Comparison of ENCODE assay signal across 8 cellular contexts in genomic region chr15:77542491-77543001, GRCh38.
DNase-seq lines count a peak whose midpoint lies in the region; ATAC-seq, FAIRE-seq and TF ChIP-seq lines count a peak whose summit lies in the region.

No MANE protein-coding gene starts in this region.

- no peak for FAIRE-seq in K562 (lab: Jason Lieb, UNC)

- peak overlapping the region; percentile 79 for H3K4me2 ChIP-seq in K562 (ENCODE audit: insufficient read depth, low read length)

- CTCF ChIA-PET in CD4-positive, alpha-beta memory T cell (lab: Charles Lee; ENCODE audit: partially characterized antibody), result interaction anchor here (0.6 to 3.9 kb wide), 29 partner anchors 10 to 1352 kb away, joined by 3 to 45 read pairs (median 5); no protein-coding TSS in a partner anchor
- CTCF ChIA-PET in K562 (lab: Yijun Ruan, JAX; ENCODE audit: low intra/inter-chr PET ratio), result interaction anchor here (1.8 to 2.7 kb wide), 4 partner anchors 356 to 518 kb away, joined by 9 to 36 read pairs (median 22); no protein-coding TSS in a partner anchor

- peaks cover 12% of the 10 kb centered on the region for H3K4me1 ChIP-seq in CD4-positive, alpha-beta memory T cell (ENCODE audit: insufficient read depth, low read length)
- peaks cover 0 to 22% of the 10 kb centered on the region in 2 experiments; a peak in 4 of 5 replicates for H3K4me1 ChIP-seq in K562 (replicated peaks in 1 of 2; ENCODE audit: control insufficient read depth in 2 of 2, insufficient read depth in 2 of 2, low read length in 2 of 2)

- no TSS peak for BruUV-seq in K562 (replicated peaks; lab: Mats Ljungman, UMichigan)

- no peak for TF ChIP-seq CTCF in K562 (IDR thresholded peaks at IDR 0.05 in 2 of 3, conservative IDR thresholded peaks at IDR 0.05 in 1 of 3; ENCODE audit: insufficient read depth in 2 of 3, low read depth in 1 of 3, low read length in 3 of 3)
- no peak for TF ChIP-seq CTCF in nephron progenitor cell (IDR thresholded peaks at IDR 0.05)
- no peak for TF ChIP-seq CTCF in mesothelial cell of epicardium (IDR thresholded peaks at IDR 0.05; ENCODE audit: unreplicated experiment)

- TF ChIP-seq RAD21 in K562 (CRISPR knock-in tag; conservative IDR thresholded peaks at IDR 0.05 in 1 of 2, IDR thresholded peaks at IDR 0.05 in 1 of 2), result no peak

- H3K4me3 ChIP-seq in CD4-positive, alpha-beta memory T cell (ENCODE audit: low read length in 2 of 2), result peak overlapping the region; percentile 42 to 55
- peak overlapping the region; percentile 42 for H3K4me3 ChIP-seq in K562

- peak overlapping the region; percentile 93 for H2AFZ ChIP-seq in K562 (ENCODE audit: low read depth, low read length)

- TF ChIP-seq POLR2A in K562 (conservative IDR thresholded peaks at IDR 0.05), result no peak

- H3K9me3 ChIP-seq in CD4-positive, alpha-beta memory T cell (ENCODE audit: control insufficient read depth in 1 of 2, low read length in 2 of 2), result no peaks in the 10 kb centered on the region
- H3K9me3 ChIP-seq in K562 (replicated peaks; ENCODE audit: control insufficient read depth, insufficient read depth, low read depth, low read length), result no peaks in the 10 kb centered on the region

- H3K27me3 ChIP-seq in CD4-positive, alpha-beta memory T cell (ENCODE audit: insufficient read depth, low read length), result no peaks in the 10 kb centered on the region
- H3K27me3 ChIP-seq in K562 (ENCODE audit: control insufficient read depth in 2 of 2, insufficient read depth in 2 of 2, low read length in 2 of 2), result no peaks in the 10 kb centered on the region

- intact Hi-C loops in CD4-positive, alpha-beta memory T cell (cut with micrococcal nuclease), result loop anchor here (1.0 to 2.0 kb wide), 3 partner anchors 424 to 1352 kb away; no protein-coding TSS in a partner anchor
- intact Hi-C loops in K562 (cut with micrococcal nuclease), result loop anchor here (1.0 to 2.0 kb wide), 4 partner anchors 42 to 424 kb away; no protein-coding TSS in a partner anchor

- H3K27me3 Mint-ChIP-seq in CD4-positive, alpha-beta memory T cell, result peaks cover 0 to 2% of the 10 kb centered on the region in 2 donors
- H3K27me3 Mint-ChIP-seq in nephron progenitor cell (ENCODE audit: low read depth, poor library complexity) (peaks cover 37% of the 10 kb centered on the region), mesothelial cell of epicardium (ENCODE audit: low read depth) (no peaks in the 10 kb centered on the region)

- H3K4me3 Mint-ChIP-seq in CD4-positive, alpha-beta memory T cell, result peak overlapping the region; percentile 68 to 87 (median 80)
- peak overlapping the region; percentile 30 for H3K4me3 Mint-ChIP-seq in nephron progenitor cell
- no peak overlapping the region for H3K4me3 Mint-ChIP-seq in mesothelial cell of epicardium

- WGBS in K562 (ENCODE audit: insufficient coverage, low coverage, missing lambda C conversion rate), result 63% methylated on average over 16 of the region's 16 CpGs

- no peak for DNase-seq in CD4-positive, alpha-beta memory T cell
- DNase-seq in LoVo (ENCODE audit: low spot score) (peak; percentile 55), K562 (ENCODE audit: extremely low read depth in 1 of 4, low spot score in 3 of 4) (no peak), nephron progenitor cell (no peak), mesothelial cell of epicardium (ENCODE audit: low spot score in 2 of 2, unreplicated experiment in 2 of 2) (no peak), DMS79 treated with DMSO at 0.1 percent for 48 hours (lab: John Stamatoyannopoulos, UW) (no peak), NCI-H748 treated with DMSO at 0.1 percent for 48 hours (lab: John Stamatoyannopoulos, UW) (no peak), NCI-H146 (lab: John Stamatoyannopoulos, UW) (no peak)

- in situ Hi-C loops in K562 (cut with MboI), result loop anchor here (5.0 kb wide), 1 partner anchor 515 kb away; no protein-coding TSS in a partner anchor

- no peak overlapping the region for H3K27ac ChIP-seq in CD4-positive, alpha-beta memory T cell (ENCODE audit: low read depth, low read length)
- H3K27ac ChIP-seq in K562 (ENCODE audit: extremely low read depth, low read depth, low read length), result no peak overlapping the region

- no peaks in the 10 kb centered on the region for H3K9me1 ChIP-seq in K562 (ENCODE audit: control insufficient read depth, insufficient read depth, low read length)

- no peaks in the 10 kb centered on the region for H3K36me3 Mint-ChIP-seq in CD4-positive, alpha-beta memory T cell
- H3K36me3 Mint-ChIP-seq in nephron progenitor cell (ENCODE audit: low read depth) (no peaks in the 10 kb centered on the region), mesothelial cell of epicardium (no peaks in the 10 kb centered on the region)

- no peak for ATAC-seq in K562

- H3K27ac Mint-ChIP-seq in CD4-positive, alpha-beta memory T cell, result peak overlapping the region in 3 of 7 donors; percentile 22 to 52 (median 26)
- no peak overlapping the region for H3K27ac Mint-ChIP-seq in nephron progenitor cell
- H3K27ac Mint-ChIP-seq in mesothelial cell of epicardium, result no peak overlapping the region

- no peaks in the 10 kb centered on the region for H3K36me3 ChIP-seq in CD4-positive, alpha-beta memory T cell (ENCODE audit: insufficient read depth, low read length)
- H3K36me3 ChIP-seq in K562 (ENCODE audit: control insufficient read depth, insufficient read depth, low read length), result no peaks in the 10 kb centered on the region

- H3K79me2 ChIP-seq in K562 (ENCODE audit: control insufficient read depth, insufficient read depth, low read length), result no peaks in the 10 kb centered on the region

- TF ChIP-seq EP300 in K562 (IDR thresholded peaks at IDR 0.05; ENCODE audit: low read length), result no peak

- H3K9me3 Mint-ChIP-seq in CD4-positive, alpha-beta memory T cell, result no peaks in the 10 kb centered on the region
- H3K9me3 Mint-ChIP-seq in nephron progenitor cell (peaks cover 4% of the 10 kb centered on the region), mesothelial cell of epicardium (peaks cover 3% of the 10 kb centered on the region)

- POLR2A ChIA-PET in CD4-positive, alpha-beta memory T cell (lab: Charles Lee; ENCODE audit: partially characterized antibody), result no interaction called here
- POLR2A ChIA-PET in K562 (lab: Yijun Ruan, JAX), result interaction anchor here (0.5 to 0.9 kb wide), 3 partner anchors 14 to 513 kb away, joined by 3 to 4 read pairs (median 3); no protein-coding TSS in a partner anchor

- no peaks in the 10 kb centered on the region for H4K20me1 ChIP-seq in K562 (replicated peaks; ENCODE audit: control insufficient read depth, insufficient read depth, low read length)

- peak overlapping the region; percentile 51 to 66; a peak in 2 of 4 replicates for H3K9ac ChIP-seq in K562 (ENCODE audit: insufficient read depth in 1 of 2, low read depth in 2 of 2, low read length in 2 of 2)

- H3K4me1 Mint-ChIP-seq in CD4-positive, alpha-beta memory T cell, result peaks cover 2 to 12% (median 4%) of the 10 kb centered on the region in 4 donors
- H3K4me1 Mint-ChIP-seq in nephron progenitor cell (peaks cover 73% of the 10 kb centered on the region), mesothelial cell of epicardium (peaks cover 24% of the 10 kb centered on the region)

TF ChIP-seq in K562, 482 proteins besides CTCF, POLR2A, EP300 and RAD21:
- TF ChIP-seq ZKSCAN1 (IDR thresholded peaks at IDR 0.05; ENCODE audit: low read depth, low read length) (no peak), ZNF780A (CRISPR knock-in tag; IDR thresholded peaks at IDR 0.05) (no peak), PURB (CRISPR knock-in tag; IDR thresholded peaks at IDR 0.05; ENCODE audit: low read depth) (no peak), CHCHD3 (CRISPR knock-in tag; IDR thresholded peaks at IDR 0.05) (no peak), ZNF655 (CRISPR knock-in tag; IDR thresholded peaks at IDR 0.05) (no peak), SREBF1 (IDR thresholded peaks at IDR 0.05; ENCODE audit: borderline replicate concordance, low read depth, low read length) (no peak), TAF7 (tag; IDR thresholded peaks at IDR 0.05) (no peak), E2F3 (CRISPR knock-in tag; IDR thresholded peaks at IDR 0.05) (no peak), NONO (IDR thresholded peaks at IDR 0.05; ENCODE audit: low read depth in 2 of 2, low read length in 1 of 2) (no peak), CHD4 (IDR thresholded peaks at IDR 0.05; ENCODE audit: insufficient read depth, insufficient replicate concordance, low read depth, low read length, poor library complexity, severe bottlenecking) (no peak), ZNF431 (CRISPR knock-in tag; IDR thresholded peaks at IDR 0.05) (no peak), GATA2 (CRISPR knock-in tag; IDR thresholded peaks at IDR 0.05) (no peak), HMG20A (CRISPR knock-in tag; conservative IDR thresholded peaks at IDR 0.05) (no peak)
